ENCODE assay signal across 12 cellular contexts in genomic region chr18:62331581-62332436, GRCh38. TPM values are rescaled to one million over a fixed set of nuclear protein-coding genes. Genes with fewer than 3 reads are reported as not detected.
DNase-seq lines count a peak whose midpoint lies in the region; ATAC-seq, FAIRE-seq and TF ChIP-seq lines count a peak whose summit lies in the region.
"Had no signal": no experiment of that assay in that cellular context is flagged by ENCODE, and none has a peak within 500 bp of the region (broad histone marks: within the 10 kb centered on the region; RNA-seq: fewer than 3 reads in every experiment).

No MANE protein-coding gene starts in this region.

- 3% methylated on average over 9 of the region's 9 CpGs for WGBS in K562 (ENCODE audit: insufficient coverage, low coverage, missing lambda C conversion rate)
- 87% methylated on average over 8 of the region's 9 CpGs for WGBS in mesenchymal stem cell

- H3K9me3 ChIP-seq in K562 (replicated peaks; ENCODE audit: control insufficient read depth, insufficient read depth, low read depth, low read length) (no peaks in the 10 kb centered on the region), mesenchymal stem cell (ENCODE audit: control insufficient read depth, low read length) (no peaks in the 10 kb centered on the region)

- no peak overlapping the region for H2BK5ac ChIP-seq in mesenchymal stem cell (ENCODE audit: low read depth, low read length, poor library complexity, severe bottlenecking)

- H3K9me1 ChIP-seq in K562 (ENCODE audit: control insufficient read depth, insufficient read depth, low read length): no peaks in the 10 kb centered on the region

- H3K23ac ChIP-seq in mesenchymal stem cell (ENCODE audit: low read length in 2 of 2): no peak overlapping the region

- BruUV-seq in K562 (replicated peaks; lab: Mats Ljungman, UMichigan): no TSS peak

- ATAC-seq in K562 (no peak), GM21360 (IDR thresholded peaks at IDR 0.05; ENCODE audit: unreplicated experiment) (no peak), GM19328 (IDR thresholded peaks at IDR 0.05; ENCODE audit: unreplicated experiment) (no peak), HG02973 (IDR thresholded peaks at IDR 0.05; ENCODE audit: unreplicated experiment) (no peak)

- TF ChIP-seq POLR2A in K562 (conservative IDR thresholded peaks at IDR 0.05): no peak

- H3K27me3 ChIP-seq in K562 (ENCODE audit: control insufficient read depth in 2 of 2, insufficient read depth in 2 of 2, low read length in 2 of 2): peaks cover 17 to 50% of the 10 kb centered on the region in 2 experiments
- peaks cover 31 to 37% of the 10 kb centered on the region in 2 experiments for H3K27me3 ChIP-seq in mesenchymal stem cell (ENCODE audit: control insufficient read depth in 1 of 2, insufficient read depth in 1 of 2, low read length in 2 of 2)

- no peak overlapping the region for H2AK5ac ChIP-seq in mesenchymal stem cell (ENCODE audit: low read length, severe bottlenecking)

- H3K79me1 ChIP-seq in mesenchymal stem cell (replicated peaks; ENCODE audit: low read length, poor library complexity, severe bottlenecking): no peaks in the 10 kb centered on the region

- DNase-seq in Daoy (ENCODE audit: low read depth): peak; percentile 56
- DNase-seq in M059J (ENCODE audit: low read depth): peak; percentile 86
- DNase-seq in K562 (ENCODE audit: extremely low read depth in 1 of 4, low spot score in 3 of 4): no peak
- peak; percentile 60 for DNase-seq in mesenchymal stem cell
- no peak for DNase-seq in kidney glomerular epithelial cell (lab: John Stamatoyannopoulos, UW)
- DNase-seq: activated CD4-positive, alpha-beta memory T cell treated with anti-CD3 and anti-CD28 coated beads, Interleukin-2, amount 10 ng/mL, durations not matched to agents 7 days and 5 days; CD4-positive, alpha-beta memory T cell; nephron progenitor cell had no signal

- no peak for TF ChIP-seq CTCF in K562 (IDR thresholded peaks at IDR 0.05 in 2 of 3, conservative IDR thresholded peaks at IDR 0.05 in 1 of 3; ENCODE audit: insufficient read depth in 2 of 3, low read depth in 1 of 3, low read length in 3 of 3)

- TF ChIP-seq RAD21 in K562 (CRISPR knock-in tag; conservative IDR thresholded peaks at IDR 0.05 in 1 of 2, IDR thresholded peaks at IDR 0.05 in 1 of 2): no peak

- no peak overlapping the region for H4K91ac ChIP-seq in mesenchymal stem cell (ENCODE audit: low read length)

- no peak overlapping the region for H3K18ac ChIP-seq in mesenchymal stem cell (ENCODE audit: low read depth in 1 of 2, low read length in 2 of 2)

- no peak overlapping the region for H3K4me3 ChIP-seq in K562
- no peak overlapping the region for H3K4me3 ChIP-seq in mesenchymal stem cell (ENCODE audit: insufficient read depth in 1 of 2, low read depth in 1 of 2, low read length in 2 of 2)
- H3K4me3 ChIP-seq: SK-N-MC had no signal

- intact Hi-C loops in K562 (cut with micrococcal nuclease): no loop called here

- H4K20me1 ChIP-seq in K562 (replicated peaks; ENCODE audit: control insufficient read depth, insufficient read depth, low read length): peaks cover 3% of the 10 kb centered on the region; the same call in 1 of the 2 replicates

- H3K4me2 ChIP-seq in K562 (ENCODE audit: insufficient read depth, low read length): no peak overlapping the region
- no peak overlapping the region for H3K4me2 ChIP-seq in mesenchymal stem cell (ENCODE audit: low read length, poor library complexity, severe bottlenecking)

- no peak overlapping the region for H4K8ac ChIP-seq in mesenchymal stem cell (ENCODE audit: low read length)

- in situ Hi-C loops in K562 (cut with MboI): no loop called here

- no peaks in the 10 kb centered on the region for H3K36me3 ChIP-seq in K562 (ENCODE audit: control insufficient read depth, insufficient read depth, low read length)
- H3K36me3 ChIP-seq in mesenchymal stem cell (ENCODE audit: control insufficient read depth in 1 of 2, insufficient read depth in 2 of 2, low read depth in 1 of 2, low read length in 2 of 2): no peaks in the 10 kb centered on the region

- TF ChIP-seq EP300 in K562 (IDR thresholded peaks at IDR 0.05; ENCODE audit: low read length): no peak

- H2BK120ac ChIP-seq in mesenchymal stem cell (ENCODE audit: low read depth, low read length): no peak overlapping the region

- H3K14ac ChIP-seq in mesenchymal stem cell (ENCODE audit: low read length in 2 of 2): no peak overlapping the region

- no peak overlapping the region for H2AFZ ChIP-seq in K562 (ENCODE audit: low read depth, low read length)
- H2AFZ ChIP-seq in mesenchymal stem cell (ENCODE audit: low read depth, low read length): no peak overlapping the region

- no peak overlapping the region for H3K27ac ChIP-seq in K562 (ENCODE audit: extremely low read depth, low read depth, low read length)
- H3K27ac ChIP-seq in mesenchymal stem cell (ENCODE audit: low read length, poor library complexity, severe bottlenecking): no peak overlapping the region
- H3K27ac ChIP-seq: SK-N-MC had no signal

- no peak overlapping the region for H3K4ac ChIP-seq in mesenchymal stem cell (ENCODE audit: low read depth in 1 of 2, low read length in 2 of 2)

- no peak for FAIRE-seq in K562 (lab: Jason Lieb, UNC)

- no peak overlapping the region for H2BK15ac ChIP-seq in mesenchymal stem cell (ENCODE audit: low read depth, poor library complexity, severe bottlenecking)

- H2BK12ac ChIP-seq in mesenchymal stem cell (ENCODE audit: low read length in 2 of 2): no peak overlapping the region

- CTCF ChIA-PET in K562 (lab: Yijun Ruan, JAX; ENCODE audit: low intra/inter-chr PET ratio): no interaction called here

- no peak overlapping the region for H3K9ac ChIP-seq in K562 (ENCODE audit: insufficient read depth in 1 of 2, low read depth in 2 of 2, low read length in 2 of 2)
- no peak overlapping the region for H3K9ac ChIP-seq in mesenchymal stem cell (ENCODE audit: low read length)

- H3K79me2 ChIP-seq in K562 (ENCODE audit: control insufficient read depth, insufficient read depth, low read length): no peaks in the 10 kb centered on the region

- POLR2A ChIA-PET in K562 (lab: Yijun Ruan, JAX): interaction anchor here (0.9 kb wide), 1 partner anchor 10 kb away, joined by 3 read pairs; no protein-coding TSS in a partner anchor

- H3K4me1 ChIP-seq in K562 (replicated peaks in 1 of 2; ENCODE audit: control insufficient read depth in 2 of 2, insufficient read depth in 2 of 2, low read length in 2 of 2) (no peaks in the 10 kb centered on the region), mesenchymal stem cell (ENCODE audit: control insufficient read depth, insufficient read depth, low read depth, low read length) (peaks cover 9% of the 10 kb centered on the region)

TF ChIP-seq in K562, 482 proteins besides CTCF, POLR2A, EP300 and RAD21:
- TF ChIP-seq CBX2 (IDR thresholded peaks at IDR 0.05; ENCODE audit: insufficient read depth, low read length, poor library complexity, severe bottlenecking) (peak; percentile 86), KHSRP (IDR thresholded peaks at IDR 0.05) (no peak)

RNA-seq across cellular contexts. Expression of gene TNFRSF11A, which starts 6.7 kb away (rescaled TPM):
- total RNA-seq in Daoy (2014; rRNA removed; shearing (Covaris generic)): 2.9 and 3.5 TPM in 2 replicates
- total RNA-seq in M059J (2014; rRNA removed; shearing (Covaris generic)): 1.3 and 3.8 TPM in 2 replicates
- total RNA-seq in K562 (2011; cell fraction: chromatin; rRNA removed; ENCODE audit: low replicate concordance): 0.23 TPM in 1 of 2 replicates, not detected in the other
- not detected in 2 replicates for total RNA-seq in K562 (2011; cell fraction: nucleolus; rRNA removed)
- 0.15 TPM in 1 of 2 replicates, not detected in the other for total RNA-seq in K562 (2011; cell fraction: nucleoplasm; rRNA removed)
- not detected in 2 replicates for total RNA-seq in K562 (2014; rRNA removed)
- not detected in 2 replicates for total RNA-seq in K562 (2014; rRNA removed; fragmentation: Illumina TruSeq; extraction: Trizol)
- total RNA-seq in K562 (2015; rRNA removed; fragmentation: Illumina TruSeq; extraction: Trizol): not detected in 2 replicates
- 0.04 TPM in 2 replicates for total RNA-seq in K562 (2021)
- polyA plus RNA-seq in K562 (2011; rRNA removed): 0.05 and 0.06 TPM in 2 replicates
- 0.01 and 0.04 TPM in 2 replicates for polyA plus RNA-seq in K562 (2011; cell fraction: cytosol; rRNA removed)
- polyA plus RNA-seq in K562 (2011; cell fraction: nucleus; rRNA removed): 0.01 and 0.04 TPM in 2 replicates
- polyA plus RNA-seq in K562 (2012): 0.04 and 0.12 TPM in 2 replicates
- polyA plus RNA-seq in K562 (2014; fragmentation: Illumina TruSeq; extraction: Trizol): 0.03 TPM in 1 of 2 replicates, not detected in the other
- not detected for polyA plus RNA-seq in K562 (2014; fragmentation: Nextera tagmentation; extraction: Ambion mirVana)
- polyA plus RNA-seq in K562 (2014; rRNA removed): 0.03 TPM in 1 of 2 replicates, not detected in the other
- 0.06 and 0.11 TPM in 2 replicates for polyA minus RNA-seq in K562 (2011; rRNA and poly(A)+ RNA removed)
- 0.67 TPM in 1 of 2 replicates, not detected in the other for polyA minus RNA-seq in K562 (2011; cell fraction: cytosol; rRNA and poly(A)+ RNA removed)
- polyA minus RNA-seq in K562 (2011; cell fraction: nucleus; rRNA and poly(A)+ RNA removed): not detected in 2 replicates
- polyA plus RNA-seq in mesenchymal stem cell (2013, experiment 1 of 2): 0.04 TPM
- polyA plus RNA-seq in mesenchymal stem cell (2013, experiment 2 of 2): 0.04 TPM

Comparison
In these comparisons a context has a peak if more than half of its experiments do, and no peak if none do; other contexts are left out.
1. DNase-seq: peak in Daoy (single experiment), M059J (single experiment) and mesenchymal stem cell (single experiment); none in K562 (0 of 4) and kidney glomerular epithelial cell (single experiment).